23 cellular contexts compared by ENCODE assay signal in the genomic region with DNA sequence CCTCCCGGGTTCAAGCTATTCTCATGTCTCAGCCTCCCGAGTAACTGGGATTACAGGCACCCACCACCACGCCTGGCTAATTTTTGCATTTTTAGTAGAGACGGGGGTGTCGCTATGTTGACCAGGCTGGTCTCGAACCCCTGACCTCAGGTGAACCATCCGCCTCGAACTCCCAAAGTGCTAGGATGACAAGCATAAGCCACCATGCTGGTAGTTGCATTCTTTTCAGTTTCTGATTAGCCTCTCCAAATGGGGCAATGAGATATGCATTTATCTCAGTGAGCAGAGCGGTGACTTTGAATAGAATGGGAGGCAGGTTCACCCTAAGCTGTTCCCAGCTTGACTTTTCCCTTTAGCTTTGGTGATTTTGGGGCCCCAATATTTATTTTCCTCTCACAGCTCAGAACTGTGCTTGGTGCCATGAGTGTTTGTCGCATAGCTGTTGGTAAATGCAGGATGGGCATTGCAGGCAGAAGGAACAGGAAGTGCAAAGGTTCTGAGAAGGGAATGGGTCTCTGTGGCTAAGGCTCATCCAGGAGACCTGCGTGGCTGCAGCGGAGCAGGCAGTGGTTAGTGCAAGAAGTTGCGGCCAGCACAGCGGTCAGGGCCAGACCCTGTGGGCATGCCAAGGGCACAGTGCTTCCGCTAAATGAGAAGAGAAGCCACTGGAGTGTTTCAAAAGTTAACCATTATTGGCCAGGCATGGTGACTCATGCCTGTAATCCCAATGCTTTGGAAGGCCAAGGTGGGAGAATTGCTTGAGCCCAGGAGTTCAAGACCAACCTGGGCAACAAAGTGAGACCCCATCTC. TPM values are rescaled to one million over a fixed set of nuclear protein-coding genes. Genes with fewer than 3 reads are reported as not detected.
DNase-seq lines count a peak whose midpoint lies in the region.
"Had no signal": no experiment of that assay in that cellular context is flagged by ENCODE, and none has a peak within 500 bp of the region (broad histone marks: within the 10 kb centered on the region; RNA-seq: fewer than 3 reads in every experiment).

No MANE protein-coding gene starts in this region.

- H3K27ac ChIP-seq in substantia nigra (ENCODE audit: low read depth, low read length, poor library complexity, severe bottlenecking), result no peak overlapping the region
- H3K27ac ChIP-seq: breast epithelium, coronary artery, tibial nerve had no signal

- H3K9me3 Mint-ChIP-seq in immature natural killer cell, result no peaks in the 10 kb centered on the region
- H3K9me3 Mint-ChIP-seq: activated CD8-positive, alpha-beta T cell treated with anti-CD3 and anti-CD28 coated beads for 36 hours; natural killer cell; stimulated activated naive CD8-positive, alpha-beta T cell treated with anti-CD3 and anti-CD28 coated beads, Interleukin-15, amount 100 ng/mL, for 72 hours had no signal

- H3K4me1 Mint-ChIP-seq in immature natural killer cell, result peaks cover 12 to 15% of the 10 kb centered on the region in 2 donors

- in situ Hi-C loops in ACHN (cut with HindIII; ENCODE audit: low pct_ligation_motif_present, low pct_unique_long_range_greater_than_20kb, low sequenced_read_pairs), result no loop called here

- no peak overlapping the region for H3K4me3 Mint-ChIP-seq in immature natural killer cell
- H3K4me3 Mint-ChIP-seq: activated CD8-positive, alpha-beta T cell treated with anti-CD3 and anti-CD28 coated beads for 36 hours; natural killer cell; stimulated activated naive CD8-positive, alpha-beta T cell treated with anti-CD3 and anti-CD28 coated beads, Interleukin-15, amount 100 ng/mL, for 72 hours had no signal

- peak overlapping the region in 4 of 6 donors; percentile 40 to 65 (median 52) for H3K27ac Mint-ChIP-seq in immature natural killer cell
- H3K27ac Mint-ChIP-seq: activated CD8-positive, alpha-beta T cell treated with anti-CD3 and anti-CD28 coated beads for 36 hours; stimulated activated naive CD8-positive, alpha-beta T cell treated with anti-CD3 and anti-CD28 coated beads, Interleukin-15, amount 100 ng/mL, for 72 hours had no signal

- DNase-seq in ACHN (peak; percentile 83), HT1080 (ENCODE audit: low read depth) (peak; percentile 17), RPMI7951 (ENCODE audit: low read depth) (peak; percentile 87), immature natural killer cell (no peak), dermis blood vessel endothelial cell (no peak), NCI-H82 treated with DMSO at 0.1 percent for 48 hours (lab: John Stamatoyannopoulos, UW; ENCODE audit: unreplicated experiment) (no peak), EL (no peak), substantia nigra (lab: John Stamatoyannopoulos, UW) (no peak)
- DNase-seq: activated CD8-positive, alpha-beta T cell treated with anti-CD3 and anti-CD28 coated beads for 36 hours; activated T-cell treated with anti-CD3 and anti-CD28 coated beads for 4 hours; amniotic stem cell; BE2C; natural killer cell; NCI-H1417 treated with DMSO at 0.1 percent for 48 hours; NK-92 treated with Interleukin-12 subunit alpha and Interleukin-12 subunit beta, amount 100 ng/mL, for 24 hours; stimulated activated naive CD8-positive, alpha-beta T cell treated with anti-CD3 and anti-CD28 coated beads, Interleukin-15, amount 100 ng/mL, for 72 hours; T-helper 9 cell had no signal

- H3K36me3 Mint-ChIP-seq in immature natural killer cell, result no peaks in the 10 kb centered on the region
- H3K36me3 Mint-ChIP-seq: natural killer cell had no signal

- H3K27me3 Mint-ChIP-seq in immature natural killer cell (ENCODE audit: low read depth in 3 of 3), result peaks cover 0 to 2% (median 2%) of the 10 kb centered on the region in 3 donors
- H3K27me3 Mint-ChIP-seq: activated CD8-positive, alpha-beta T cell treated with anti-CD3 and anti-CD28 coated beads for 36 hours; stimulated activated naive CD8-positive, alpha-beta T cell treated with anti-CD3 and anti-CD28 coated beads, Interleukin-15, amount 100 ng/mL, for 72 hours had no signal

RNA-seq across cellular contexts. Expression of a gene that starts 20.7 kb away (rescaled TPM):
- total RNA-seq in HT1080 (2014; rRNA removed; shearing (Covaris generic)), result not detected in 2 replicates
- polyA plus RNA-seq in HT1080 (2015; cell fraction: cytosol; rRNA removed), result not detected in 2 replicates
- not detected in 2 replicates for polyA plus RNA-seq in HT1080 (2015; cell fraction: nucleus; rRNA removed)
- 1.3 and 1.8 TPM in 2 replicates for total RNA-seq in RPMI7951 (2014; rRNA removed; shearing (Covaris generic))
- 1 to 10 TPM; 1.3 to 2.4 (median 1.4) TPM for polyA plus RNA-seq in immature natural killer cell
- total RNA-seq in dermis blood vessel endothelial cell, result 0.17 and 0.33 TPM in 2 replicates

RNA-seq across cellular contexts. Expression of a gene that starts 30.0 kb away (rescaled TPM):
- total RNA-seq in HT1080 (2014; rRNA removed; shearing (Covaris generic)), result not detected in 2 replicates
- not detected in 2 replicates for polyA plus RNA-seq in HT1080 (2015; cell fraction: cytosol; rRNA removed)
- polyA plus RNA-seq in HT1080 (2015; cell fraction: nucleus; rRNA removed), result not detected in 2 replicates
- not detected in 2 replicates for total RNA-seq in RPMI7951 (2014; rRNA removed; shearing (Covaris generic))
- not detected for polyA plus RNA-seq in immature natural killer cell
- not detected in 2 replicates for total RNA-seq in dermis blood vessel endothelial cell
- total RNA-seq: activated CD8-positive, alpha-beta T cell treated with anti-CD3 and anti-CD28 coated beads for 36 hours; breast epithelium; left lobe of liver; NCI-H460; osteocyte; tibial nerve had no signal

RNA-seq across cellular contexts. Expression of a gene that starts 59.8 kb away (rescaled TPM):
- 5.3 and 7.0 TPM in 2 replicates for total RNA-seq in HT1080 (2014; rRNA removed; shearing (Covaris generic))
- polyA plus RNA-seq in HT1080 (2015; cell fraction: cytosol; rRNA removed), result 5.3 and 5.6 TPM in 2 replicates
- 9.7 and 11.7 TPM in 2 replicates for polyA plus RNA-seq in HT1080 (2015; cell fraction: nucleus; rRNA removed)
- 12.1 and 12.8 TPM in 2 replicates for total RNA-seq in RPMI7951 (2014; rRNA removed; shearing (Covaris generic))
- 1 to 10 TPM in 2 of 3 donors, under 1 TPM in 1; 0.51 to 3.2 (median 1.3) TPM for polyA plus RNA-seq in immature natural killer cell
- 34.2 and 49.8 TPM in 2 replicates for total RNA-seq in dermis blood vessel endothelial cell

Comparison
In these comparisons a context has a peak if more than half of its experiments do, and no peak if none do; other contexts are left out.
1. DNase-seq: peak in ACHN (single experiment), HT1080 (single experiment) and RPMI7951 (single experiment); none in immature natural killer cell (0 of 3), dermis blood vessel endothelial cell (single experiment), NCI-H82 treated with DMSO at 0.1 percent for 48 hours (single experiment), EL (single experiment) and substantia nigra (0 of 49).